ENCODE assay signal across 27 cellular contexts in genomic region chr5:17260549-17260948, GRCh38. TPM values are rescaled to one million over a fixed set of nuclear protein-coding genes. Genes with fewer than 3 reads are reported as not detected.
DNase-seq lines count a peak whose midpoint lies in the region; TF ChIP-seq lines count a peak whose summit lies in the region.
"Had no signal": no experiment of that assay in that cellular context is flagged by ENCODE, and none has a peak within 500 bp of the region (broad histone marks: within the 10 kb centered on the region; RNA-seq: fewer than 3 reads in every experiment).

No MANE protein-coding gene starts in this region.

- peaks cover 48% of the 10 kb centered on the region for H4K20me1 ChIP-seq in OCI-LY3 (ENCODE audit: insufficient read depth, low read length)
- H4K20me1 ChIP-seq in smooth muscle cell (ENCODE audit: low read depth), result peaks cover 100% of the 10 kb centered on the region

- DNase-seq in NCI-H345 (lab: John Stamatoyannopoulos, UW) (peak; percentile 60), smooth muscle cell (lab: John Stamatoyannopoulos, UW; ENCODE audit: unreplicated experiment) (no peak), 8988T (no peak), spleen (no peak), DMS79 treated with DMSO at 0.1 percent for 48 hours (lab: John Stamatoyannopoulos, UW) (no peak)
- DNase-seq: activated CD4-positive, alpha-beta T cell treated with anti-CD3 and anti-CD28 coated beads for 48 hours; anterior cingulate cortex; DND-41; gastrocnemius medialis; GF-D8; GM23248; HFFc6; natural killer cell; NCI-H226; occipital lobe; Peyer's patch; right lobe of liver; SIG-M5; stimulated activated CD4-positive, alpha-beta T cell treated with anti-CD3 and anti-CD28 coated beads, Interleukin-12 subunit alpha, Interleukin-12 subunit beta, amount 100 ng/mL, for 4 hours; stimulated activated CD4-positive, alpha-beta T cell treated with anti-CD3 and anti-CD28 coated beads, Interleukin-4, amount 100 ng/mL, for 1 hour; SW 1271 had no signal

- no peak for TF ChIP-seq CTCF in HEK293 (tag by site-specific recombination; IDR thresholded peaks at IDR 0.05)
- no peak for TF ChIP-seq CTCF in OCI-LY3 (IDR thresholded peaks at IDR 0.05; ENCODE audit: low read depth, low read length)
- no peak for TF ChIP-seq CTCF in smooth muscle cell (IDR thresholded peaks at IDR 0.05; ENCODE audit: borderline replicate concordance, insufficient read depth, poor library complexity, severe bottlenecking)
- no peak for TF ChIP-seq CTCF in spleen (IDR thresholded peaks at IDR 0.05 in 8 of 11, conservative IDR thresholded peaks at IDR 0.05 in 3 of 11)

- H3K9me3 ChIP-seq in HEK293 (ENCODE audit: control insufficient read depth, insufficient read depth, low read depth, low read length) (no peaks in the 10 kb centered on the region; the same call in 1 of the 2 replicates), OCI-LY3 (ENCODE audit: insufficient read depth, low read length) (peaks cover 21% of the 10 kb centered on the region), smooth muscle cell (replicated peaks; ENCODE audit: low read depth) (no peaks in the 10 kb centered on the region), spleen (peaks cover 0 to 10% (median 0%) of the 10 kb centered on the region in 8 donors)
- H3K9me3 ChIP-seq: gastrocnemius medialis, Peyer's patch, prostate gland, right lobe of liver, tibial nerve had no signal

- H3K36me3 ChIP-seq in HEK293 (ENCODE audit: control insufficient read depth in 2 of 2, insufficient read depth in 1 of 2, low read length in 2 of 2), result peaks cover 17 to 34% of the 10 kb centered on the region in 2 experiments
- H3K36me3 ChIP-seq in OCI-LY3 (replicated peaks; ENCODE audit: low read depth, low read length), result peaks cover 54% of the 10 kb centered on the region
- H3K36me3 ChIP-seq in smooth muscle cell (ENCODE audit: low read depth), result no peaks in the 10 kb centered on the region
- H3K36me3 ChIP-seq in spleen, result no peaks in the 10 kb centered on the region
- H3K36me3 ChIP-seq: gastrocnemius medialis, Peyer's patch, prostate gland, right lobe of liver, tibial nerve had no signal

- H3K9ac ChIP-seq in OCI-LY3 (ENCODE audit: low read length) (no peak overlapping the region), smooth muscle cell (ENCODE audit: low read depth) (no peak overlapping the region)
- H3K9ac ChIP-seq: BLaER1 treated with 17β-estradiol and CSF1 and Interleukin-3, amounts not matched to agents 10 nM and 100 nM; GM23248 had no signal

- no peak overlapping the region for H3K4me2 ChIP-seq in OCI-LY3 (ENCODE audit: low read length)
- no peak overlapping the region for H3K4me2 ChIP-seq in smooth muscle cell
- H3K4me2 ChIP-seq: BLaER1 treated with 17β-estradiol and CSF1 and Interleukin-3, amounts not matched to agents 10 nM and 100 nM had no signal

- intact Hi-C loops in spleen (cut with DNase I; ENCODE audit: low total_unique reads), result no loop called here

- TF ChIP-seq POLR2A in spleen (IDR thresholded peaks at IDR 0.05), result no peak

- H2AFZ ChIP-seq in OCI-LY3 (ENCODE audit: low read depth, low read length) (no peak overlapping the region), smooth muscle cell (ENCODE audit: low read depth) (no peak overlapping the region)
- H2AFZ ChIP-seq: GM23248 had no signal

- H3K79me2 ChIP-seq in OCI-LY3 (ENCODE audit: low read length) (peaks cover 95% of the 10 kb centered on the region), smooth muscle cell (ENCODE audit: low read depth) (peaks cover 100% of the 10 kb centered on the region)

- H3K4me3 ChIP-seq in HEK293 (ENCODE audit: low read depth, low read length) (no peak overlapping the region), OCI-LY3 (ENCODE audit: low read length) (no peak overlapping the region), smooth muscle cell (no peak overlapping the region), spleen (no peak overlapping the region)
- H3K4me3 ChIP-seq: BLaER1 treated with 17β-estradiol and CSF1 and Interleukin-3, amounts not matched to agents 10 nM and 100 nM; gastrocnemius medialis; GM23248; lung; Peyer's patch; prostate gland; right lobe of liver; tibial nerve had no signal

- H3F3A ChIP-seq in smooth muscle cell (ENCODE audit: low read depth), result peaks cover 2% of the 10 kb centered on the region

- H3K4me1 ChIP-seq in HEK293 (ENCODE audit: control insufficient read depth, insufficient read depth, low read length) (peaks cover 16% of the 10 kb centered on the region), OCI-LY3 (ENCODE audit: low read length) (peaks cover 75% of the 10 kb centered on the region), smooth muscle cell (ENCODE audit: low read depth) (peaks cover 27% of the 10 kb centered on the region), spleen (peaks cover 0 to 81% (median 10%) of the 10 kb centered on the region in 6 donors)
- H3K4me1 ChIP-seq: gastrocnemius medialis, Peyer's patch, right lobe of liver, tibial nerve had no signal

- no peaks in the 10 kb centered on the region for H3K27me3 ChIP-seq in OCI-LY3 (ENCODE audit: low read depth, low read length)
- no peaks in the 10 kb centered on the region for H3K27me3 ChIP-seq in smooth muscle cell (ENCODE audit: low read depth)
- H3K27me3 ChIP-seq in spleen (replicated peaks in 1 of 7), result no peaks in the 10 kb centered on the region
- H3K27me3 ChIP-seq: BLaER1 treated with 17β-estradiol and CSF1 and Interleukin-3, amounts not matched to agents 10 nM and 100 nM; gastrocnemius medialis; Peyer's patch; right lobe of liver; tibial nerve had no signal

- H3K27ac ChIP-seq in HEK293 (ENCODE audit: extremely low read depth, low read depth, low read length), result 0 out of 2 replicates have a peak overlapping the region, but pooled peaks have one; percentile 13
- peak overlapping the region; percentile 100; the same call in 1 of the 2 replicates for H3K27ac ChIP-seq in OCI-LY3 (ENCODE audit: low read length)
- H3K27ac ChIP-seq in smooth muscle cell (ENCODE audit: low read depth), result peak overlapping the region; percentile 7
- peak overlapping the region in 2 of 8 donors; percentile 31 to 81 for H3K27ac ChIP-seq in spleen
- H3K27ac ChIP-seq: BLaER1 treated with 17β-estradiol and CSF1 and Interleukin-3, amounts not matched to agents 10 nM and 100 nM; gastrocnemius medialis; GM23248; Peyer's patch; prostate gland; right lobe of liver; tibial nerve had no signal

- CTCF ChIA-PET in HEK293 (lab: Yijun Ruan, JAX), result no interaction called here

- POLR2A ChIA-PET in HEK293 (lab: Yijun Ruan, JAX), result no interaction called here

- 97% methylated on average over 5 of the region's 5 CpGs for WGBS in smooth muscle cell (ENCODE audit: low lambda C conversion rate)
- 82 to 96% (median 85%) methylated on average over 5 of the region's 5 CpGs for WGBS in spleen, 5 donors

TF ChIP-seq in HEK293, 187 proteins besides CTCF, POLR2A, EP300 and RAD21 (continues in another document):
- TF ChIP-seq ZNF510 (tag by site-specific recombination; IDR thresholded peaks at IDR 0.05; ENCODE audit: insufficient replicate concordance) (no peak), SCRT2 (tag by site-specific recombination; IDR thresholded peaks at IDR 0.05) (no peak), ZNF621 (tag by site-specific recombination; IDR thresholded peaks at IDR 0.05) (no peak), ZNF792 (tag by site-specific recombination; IDR thresholded peaks at IDR 0.05) (no peak), ZBTB1 (tag by site-specific recombination; IDR thresholded peaks at IDR 0.05) (no peak), TSHZ1 (tag by site-specific recombination; IDR thresholded peaks at IDR 0.05; ENCODE audit: borderline replicate concordance) (no peak), PRDM4 (tag by site-specific recombination; IDR thresholded peaks at IDR 0.05) (no peak), SCRT1 (tag by site-specific recombination; IDR thresholded peaks at IDR 0.05; ENCODE audit: borderline replicate concordance) (no peak)

RNA-seq across cellular contexts. Expression of gene BASP1, which starts 43.1 kb away (rescaled TPM):
- total RNA-seq in smooth muscle cell, result 194 and 196 TPM in 2 replicates
- polyA plus RNA-seq in smooth muscle cell, result 292 and 304 TPM in 2 replicates
- total RNA-seq in spleen, result 100 to 1,000 TPM in 5 of 7 donors, 10 to 100 TPM in 2; 81.8 to 168 (median 114) TPM
- 10 to 100 TPM; 44.5 to 64.9 (median 51.1) TPM for polyA plus RNA-seq in spleen
